25 cellular contexts compared by ENCODE assay signal in the genomic region with DNA sequence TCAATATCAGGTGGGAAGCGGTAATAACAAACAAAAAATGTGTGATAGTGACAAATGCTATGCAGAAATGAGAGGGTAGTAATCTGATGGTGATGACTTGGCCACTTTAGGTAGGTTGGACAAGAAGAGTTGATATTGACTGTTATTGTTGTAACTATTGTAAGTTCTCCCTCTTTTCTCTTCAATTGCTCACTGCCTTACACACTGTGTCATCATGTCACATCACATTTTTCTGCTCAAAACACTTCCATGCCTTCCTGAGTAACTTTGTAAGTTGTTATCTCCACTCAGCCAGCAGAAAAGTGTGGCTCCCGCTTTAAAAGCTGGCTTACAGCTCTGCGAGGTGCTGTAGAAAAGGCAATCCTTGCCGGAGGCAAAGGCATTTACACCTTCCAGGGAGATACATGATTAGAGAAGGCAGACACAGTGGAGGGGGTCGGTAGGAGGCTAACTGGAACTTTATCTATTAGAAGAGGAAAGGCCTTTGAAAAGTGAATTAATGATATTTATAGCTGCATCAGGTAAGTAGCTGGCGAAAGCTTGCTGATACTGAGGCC.
"Had no signal": no experiment of that assay in that cellular context is flagged by ENCODE, and none has a peak within 500 bp of the region (broad histone marks: within the 10 kb centered on the region; RNA-seq: fewer than 3 reads in every experiment).

No MANE protein-coding gene starts in this region.

- H3K36me3 ChIP-seq: adrenal gland, ascending aorta, heart right ventricle, sigmoid colon, stomach, suprapubic skin, tibial nerve, vagina had no signal

- DNase-seq: activated B cell treated with CpG ODN at 0.5 μM for 24 hours; activated CD4-positive, alpha-beta T cell treated with anti-CD3 and anti-CD28 coated beads for 36 hours; activated CD4-positive, alpha-beta T cell treated with anti-CD3 and anti-CD28 coated beads, Interleukin-2, amount 50 U/mL, for 48 hours; activated CD8-positive, alpha-beta memory T cell treated with anti-CD3 and anti-CD28 coated beads, Interleukin-2, amount 50 U/mL, for 48 hours; activated naive CD4-positive, alpha-beta T cell; activated T-cell treated with anti-CD3 and anti-CD28 coated beads, Interleukin-2, amount 50 U/mL, for 4 hours; adrenal gland; foreskin fibroblast; heart right ventricle; left ventricle myocardium superior; sigmoid colon; stimulated activated CD4-positive, alpha-beta T cell treated with anti-CD3 and anti-CD28 coated beads, Interleukin-15, amount 100 ng/mL, for 24 hours; stomach; T-helper 1 cell had no signal

- H3K9me3 ChIP-seq: adrenal gland, ascending aorta, heart right ventricle, sigmoid colon, stomach, suprapubic skin, tibial nerve, vagina had no signal

- H3K9me3 Mint-ChIP-seq: activated B cell treated with CpG ODN at 0.5 μM for 24 hours; activated T-cell treated with anti-CD3 and anti-CD28 coated beads, Interleukin-2, amount 50 U/mL, for 4 hours; activated T-helper 2 cell treated with anti-CD3 and anti-CD28 coated beads, Interferon-gamma antibody, Interleukin-2, Interleukin-4, amounts not matched to agents 10 μg/mL and 5 μg/mL and 100 μg/mL, durations not matched to agents 14 hours and 24 hours and 36 hours; nephron; stimulated activated memory B cell treated with anti-CD40 and anti-IgM and Interleukin-4, amounts not matched to agents 10 μg/mL and 1 μg/mL and 100 μg/mL, for 72 hours had no signal

- FAIRE-seq: TTC549 had no signal

- H3K27ac ChIP-seq: adrenal gland, ascending aorta, coronary artery, heart right ventricle, stomach, suprapubic skin, tibial nerve, vagina had no signal

- H3K4me3 Mint-ChIP-seq: activated B cell treated with CpG ODN at 0.5 μM for 24 hours; activated CD4-positive, alpha-beta T cell treated with anti-CD3 and anti-CD28 coated beads for 36 hours; activated naive CD8-positive, alpha-beta T cell; activated T-cell treated with anti-CD3 and anti-CD28 coated beads, Interleukin-2, amount 50 U/mL, for 4 hours; nephron; stimulated activated memory B cell treated with anti-CD40 and anti-IgM and Interleukin-4, amounts not matched to agents 10 μg/mL and 1 μg/mL and 100 μg/mL, for 72 hours had no signal

- H3K27ac Mint-ChIP-seq: activated B cell treated with CpG ODN at 0.5 μM for 24 hours; activated CD4-positive, alpha-beta T cell treated with anti-CD3 and anti-CD28 coated beads for 36 hours; activated naive CD8-positive, alpha-beta T cell; activated T-helper 2 cell treated with anti-CD3 and anti-CD28 coated beads, Interferon-gamma antibody, Interleukin-2, Interleukin-4, amounts not matched to agents 10 μg/mL and 5 μg/mL and 100 μg/mL, durations not matched to agents 14 hours and 24 hours and 36 hours; nephron; stimulated activated memory B cell treated with anti-CD40 and anti-IgM and Interleukin-4, amounts not matched to agents 10 μg/mL and 1 μg/mL and 100 μg/mL, for 72 hours had no signal

- H3K4me1 ChIP-seq: adrenal gland had no signal

- H3K36me3 Mint-ChIP-seq: activated naive CD8-positive, alpha-beta T cell; stimulated activated memory B cell treated with anti-CD40 and anti-IgM and Interleukin-4, amounts not matched to agents 10 μg/mL and 1 μg/mL and 100 μg/mL, for 72 hours had no signal

- ATAC-seq: activated CD4-positive, alpha-beta T cell treated with anti-CD3 and anti-CD28 coated beads for 36 hours; activated T-cell treated with anti-CD3 and anti-CD28 coated beads, Interleukin-2, amount 50 U/mL, for 4 hours; heart right ventricle; left ventricle myocardium superior; stimulated activated memory B cell treated with anti-CD40 and anti-IgM and Interleukin-4, amounts not matched to agents 10 μg/mL and 1 μg/mL and 100 μg/mL, for 72 hours had no signal

- H3K4me2 ChIP-seq: smooth muscle cell had no signal

- H3K4me3 ChIP-seq: adrenal gland, ascending aorta, coronary artery, heart right ventricle, sigmoid colon, smooth muscle cell, stomach, suprapubic skin, tibial nerve, vagina had no signal

- H3K27me3 ChIP-seq: adrenal gland, ascending aorta, heart right ventricle, sigmoid colon, stomach, suprapubic skin, vagina had no signal
